ENCODE assay signal across 8 cellular contexts in the genomic region with DNA sequence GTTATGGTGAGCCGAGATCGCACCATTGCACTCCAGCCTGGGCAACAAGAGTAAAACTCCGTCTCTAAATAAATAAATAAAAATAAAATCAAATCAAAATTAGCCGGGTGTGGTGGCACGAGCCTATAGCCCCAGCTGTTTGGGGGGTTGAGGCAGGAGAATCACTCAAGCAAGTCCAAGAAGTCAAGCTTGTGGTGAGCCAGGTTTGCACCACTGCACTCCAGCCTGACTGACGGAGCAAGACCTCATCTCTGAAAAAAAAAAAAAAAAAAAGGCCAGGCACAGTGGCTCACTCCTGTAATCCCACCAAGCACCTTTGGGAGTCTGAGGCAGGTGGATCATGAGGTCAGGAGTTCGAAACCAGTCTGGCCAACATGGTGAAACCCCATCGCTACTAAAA. TPM values are rescaled to one million over a fixed set of nuclear protein-coding genes. Genes with fewer than 3 reads are reported as not detected.
DNase-seq lines count a peak whose midpoint lies in the region; ATAC-seq and TF ChIP-seq lines count a peak whose summit lies in the region.
"Not testable (repeated sequence)": the region's sequence is repeated elsewhere in the genome, so short reads cannot be mapped to it uniquely, and the experiment has no call there.
"Had no signal": no experiment of that assay in that cellular context is flagged by ENCODE, and none has a peak within 500 bp of the region (broad histone marks: within the 10 kb centered on the region; RNA-seq: fewer than 3 reads in every experiment).

No MANE protein-coding gene starts in this region.

- H2AFZ ChIP-seq in OCI-LY7 (ENCODE audit: low read length) = not testable (repeated sequence)

- DNase-seq in OCI-LY7 (ENCODE audit: low spot score) = peak; percentile 74
- not testable (repeated sequence) for DNase-seq in glutamatergic neuron

- peaks cover 8 to 20% (median 14%) of the 10 kb centered on the region in 10 experiments; a peak in 18 of 20 replicates for H3K4me1 ChIP-seq in BLaER1 treated with 17β-estradiol and CSF1 and Interleukin-3, amounts not matched to agents 10 nM and 100 nM
- peaks cover 13% of the 10 kb centered on the region for H3K4me1 ChIP-seq in OCI-LY7 (ENCODE audit: insufficient read depth, low read length, poor library complexity, severe bottlenecking)

- peak overlapping the region in 9 of 11 experiments; percentile 17 to 52 (median 40); a peak in 14 of 22 replicates for H3K4me2 ChIP-seq in BLaER1 treated with 17β-estradiol and CSF1 and Interleukin-3, amounts not matched to agents 10 nM and 100 nM
- H3K4me2 ChIP-seq in OCI-LY7 (ENCODE audit: low read length) = 0 out of 2 replicates have a peak overlapping the region, but pooled peaks have one; percentile 21

- not testable (repeated sequence) for H3K9me3 ChIP-seq in BLaER1 treated with 17β-estradiol and CSF1 and Interleukin-3, amounts not matched to agents 10 nM and 100 nM (replicated peaks in 1 of 11); OCI-LY7 (ENCODE audit: low read length)

- H3K9ac ChIP-seq in BLaER1 treated with 17β-estradiol and CSF1 and Interleukin-3, amounts not matched to agents 10 nM and 100 nM = not testable (repeated sequence)

- not testable (repeated sequence) for BruUV-seq in OCI-LY7 (replicated peaks; lab: Mats Ljungman, UMichigan)

- H3K36me3 Mint-ChIP-seq in glutamatergic neuron (ENCODE audit: unreplicated experiment) = not testable (repeated sequence)

- H3K4me3 ChIP-seq in BLaER1 treated with 17β-estradiol and CSF1 and Interleukin-3, amounts not matched to agents 10 nM and 100 nM; OCI-LY7 (ENCODE audit: low read depth, low read length, poor library complexity, severe bottlenecking): not testable (repeated sequence)

- POLR2A ChIA-PET in OCI-LY7 (lab: Charles Lee) = interaction anchor here (0.8 kb wide), 1 partner anchor 362 kb away, joined by 6 read pairs; no protein-coding TSS in a partner anchor

- not testable (repeated sequence) for H3K4me3 Mint-ChIP-seq in glutamatergic neuron (ENCODE audit: unreplicated experiment)

- CTCF ChIA-PET in OCI-LY7 (lab: Charles Lee; ENCODE audit: unreplicated experiment) = interaction anchor here (0.6 kb wide), 1 partner anchor 23 kb away, joined by 3 read pairs; no protein-coding TSS in a partner anchor

- TF ChIP-seq CTCF in OCI-LY7 (conservative IDR thresholded peaks at IDR 0.05; ENCODE audit: low read length); glutamatergic neuron (IDR thresholded peaks at IDR 0.05; ENCODE audit: partially characterized antibody, unreplicated experiment): not testable (repeated sequence)

- not testable (repeated sequence) for H3K79me2 ChIP-seq in OCI-LY7 (ENCODE audit: insufficient read depth, low read depth, low read length)

- H3K36me3 ChIP-seq in BLaER1 treated with 17β-estradiol and CSF1 and Interleukin-3, amounts not matched to agents 10 nM and 100 nM; OCI-LY7 (ENCODE audit: insufficient read depth, low read length): not testable (repeated sequence)

- H3K27me3 Mint-ChIP-seq in glutamatergic neuron (ENCODE audit: unreplicated experiment) = not testable (repeated sequence)

- H3K9me2 ChIP-seq in OCI-LY7 (ENCODE audit: insufficient read depth, low read length) = not testable (repeated sequence)

- not testable (repeated sequence) for H4K20me1 ChIP-seq in BLaER1 treated with 17β-estradiol and CSF1 and Interleukin-3, amounts not matched to agents 10 nM and 100 nM; OCI-LY7 (ENCODE audit: insufficient read depth, low read length)

- peaks cover 28% of the 10 kb centered on the region for H3K4me1 Mint-ChIP-seq in glutamatergic neuron (ENCODE audit: low read depth, unreplicated experiment)

- not testable (repeated sequence) for H3K9me3 Mint-ChIP-seq in glutamatergic neuron (ENCODE audit: unreplicated experiment)

- H3K27me3 ChIP-seq in BLaER1 treated with 17β-estradiol and CSF1 and Interleukin-3, amounts not matched to agents 10 nM and 100 nM = not testable (repeated sequence)

- H3K27ac Mint-ChIP-seq in glutamatergic neuron (ENCODE audit: unreplicated experiment) = peak overlapping the region; percentile 94

- ATAC-seq in GM18511 (IDR thresholded peaks at IDR 0.05; ENCODE audit: unreplicated experiment) (peak; percentile 46), GM18909 (IDR thresholded peaks at IDR 0.05; ENCODE audit: poor library complexity, unreplicated experiment) (peak; percentile 59), HG02759 (IDR thresholded peaks at IDR 0.05; ENCODE audit: unreplicated experiment) (peak; percentile 84), HG03342 (IDR thresholded peaks at IDR 0.05; ENCODE audit: unreplicated experiment) (peak; percentile 74)

- intact Hi-C loops in OCI-LY7 (cut with micrococcal nuclease; ENCODE audit: unreplicated experiment) = not testable (repeated sequence)

- not testable (repeated sequence) for H3K27ac ChIP-seq in BLaER1 treated with 17β-estradiol and CSF1 and Interleukin-3, amounts not matched to agents 10 nM and 100 nM; OCI-LY7 (ENCODE audit: low read depth, low read length, poor library complexity, severe bottlenecking)

RNA-seq across cellular contexts. Expression of a gene that starts 12.7 kb away (rescaled TPM):
- not detected in 2 replicates for total RNA-seq in OCI-LY7 (2014; rRNA removed; shearing (Covaris generic))
- 0.76 and 1.1 TPM in 2 replicates for total RNA-seq in OCI-LY7 (2022)
- total RNA-seq in glutamatergic neuron (ENCODE audit: unreplicated experiment) = 9.6 TPM
- total RNA-seq: K562 had no signal
